Comparison of ENCODE assay signal across 1 cellular context in the genomic region with DNA sequence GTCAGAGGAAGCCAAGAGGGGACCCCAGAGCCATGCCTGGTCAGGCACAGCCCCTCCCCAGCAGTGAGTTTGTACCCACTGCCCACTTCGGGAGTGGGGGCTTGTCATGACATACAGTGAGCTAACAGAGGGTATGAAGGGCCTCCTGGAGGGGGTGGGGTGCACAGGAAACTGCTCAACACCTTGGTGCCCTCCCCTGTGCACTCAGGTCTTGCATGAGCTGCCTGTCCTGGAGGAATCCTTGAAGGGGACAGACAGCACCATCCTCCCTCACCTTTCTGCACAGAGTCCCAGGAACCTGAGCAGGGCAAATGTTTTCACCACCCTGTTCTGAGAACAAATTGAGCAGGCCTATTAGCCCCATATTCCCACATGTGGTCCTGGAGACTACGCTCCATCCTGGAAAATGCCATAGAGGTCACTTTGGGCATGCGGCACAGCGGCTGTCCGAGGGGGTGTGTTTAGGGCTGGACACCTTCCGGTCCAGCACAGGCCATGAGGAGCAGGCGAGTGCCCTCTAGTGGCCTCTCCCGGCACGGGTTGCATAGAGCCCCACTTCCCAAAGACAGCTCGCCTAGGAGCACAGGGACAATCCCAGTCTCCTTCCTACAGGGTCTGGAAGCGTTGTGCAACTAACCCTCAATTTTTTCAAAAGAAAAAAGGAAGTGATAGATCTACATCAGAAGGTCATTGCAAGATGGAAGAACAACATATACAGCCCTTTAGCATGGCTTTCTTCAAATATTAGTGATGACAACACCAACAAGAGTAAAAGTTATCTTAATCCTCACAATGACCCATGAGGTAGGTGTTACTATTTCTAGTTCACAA.
A peak's percentile ranks its signal among the peaks of the same experiment; 100 is the strongest.
TF ChIP-seq lines count a peak whose summit lies in the region.

No MANE protein-coding gene starts in this region.

TF ChIP-seq in WTC11, 78 proteins besides CTCF, POLR2A, EP300 and RAD21 (continued from another document):
- TF ChIP-seq, protein P1, sequence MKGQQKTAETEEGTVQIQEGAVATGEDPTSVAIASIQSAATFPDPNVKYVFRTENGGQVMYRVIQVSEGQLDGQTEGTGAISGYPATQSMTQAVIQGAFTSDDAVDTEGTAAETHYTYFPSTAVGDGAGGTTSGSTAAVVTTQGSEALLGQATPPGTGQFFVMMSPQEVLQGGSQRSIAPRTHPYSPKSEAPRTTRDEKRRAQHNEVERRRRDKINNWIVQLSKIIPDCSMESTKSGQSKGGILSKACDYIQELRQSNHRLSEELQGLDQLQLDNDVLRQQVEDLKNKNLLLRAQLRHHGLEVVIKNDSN (CRISPR knock-in tag; IDR thresholded peaks at IDR 0.05): peak; percentile 30; the same call in 1 of the 2 replicates
- TF ChIP-seq EMX1 (CRISPR knock-in tag; IDR thresholded peaks at IDR 0.05) (no peak), IRF2 (CRISPR knock-in tag; IDR thresholded peaks at IDR 0.05; ENCODE audit: borderline replicate concordance, low read depth) (no peak), HMGA2 (CRISPR knock-in tag; IDR thresholded peaks at IDR 0.05) (no peak), CBFB (CRISPR knock-in tag; IDR thresholded peaks at IDR 0.05; ENCODE audit: low read depth) (no peak), FOXP1 (CRISPR knock-in tag; IDR thresholded peaks at IDR 0.05; ENCODE audit: borderline replicate concordance) (peak; percentile 60; the same call in 1 of the 2 replicates), NFE2L1 (CRISPR knock-in tag; IDR thresholded peaks at IDR 0.05) (no peak), ETV6 (CRISPR knock-in tag; IDR thresholded peaks at IDR 0.05) (0 out of 2 replicates have a peak, but pooled peaks have one; percentile 52), ZNF396 (CRISPR knock-in tag; IDR thresholded peaks at IDR 0.05; ENCODE audit: borderline replicate concordance) (no peak), MYBL2 (CRISPR knock-in tag; IDR thresholded peaks at IDR 0.05) (no peak), TEAD1 (CRISPR knock-in tag; IDR thresholded peaks at IDR 0.05) (peak; percentile 23; the same call in 1 of the 2 replicates), GABPB1 (CRISPR knock-in tag; IDR thresholded peaks at IDR 0.05) (peak; percentile 93), ZNF671 (CRISPR knock-in tag; IDR thresholded peaks at IDR 0.05) (no peak), ZNF423 (CRISPR knock-in tag; IDR thresholded peaks at IDR 0.05) (no peak), FOXK1 (CRISPR knock-in tag; IDR thresholded peaks at IDR 0.05) (peak; percentile 68)
- TF ChIP-seq, protein P2, sequence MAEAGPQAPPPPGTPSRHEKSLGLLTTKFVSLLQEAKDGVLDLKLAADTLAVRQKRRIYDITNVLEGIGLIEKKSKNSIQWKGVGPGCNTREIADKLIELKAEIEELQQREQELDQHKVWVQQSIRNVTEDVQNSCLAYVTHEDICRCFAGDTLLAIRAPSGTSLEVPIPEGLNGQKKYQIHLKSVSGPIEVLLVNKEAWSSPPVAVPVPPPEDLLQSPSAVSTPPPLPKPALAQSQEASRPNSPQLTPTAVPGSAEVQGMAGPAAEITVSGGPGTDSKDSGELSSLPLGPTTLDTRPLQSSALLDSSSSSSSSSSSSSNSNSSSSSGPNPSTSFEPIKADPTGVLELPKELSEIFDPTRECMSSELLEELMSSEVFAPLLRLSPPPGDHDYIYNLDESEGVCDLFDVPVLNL (CRISPR knock-in tag; IDR thresholded peaks at IDR 0.05; ENCODE audit: borderline replicate concordance, low read depth): no peak
- TF ChIP-seq, protein P3, sequence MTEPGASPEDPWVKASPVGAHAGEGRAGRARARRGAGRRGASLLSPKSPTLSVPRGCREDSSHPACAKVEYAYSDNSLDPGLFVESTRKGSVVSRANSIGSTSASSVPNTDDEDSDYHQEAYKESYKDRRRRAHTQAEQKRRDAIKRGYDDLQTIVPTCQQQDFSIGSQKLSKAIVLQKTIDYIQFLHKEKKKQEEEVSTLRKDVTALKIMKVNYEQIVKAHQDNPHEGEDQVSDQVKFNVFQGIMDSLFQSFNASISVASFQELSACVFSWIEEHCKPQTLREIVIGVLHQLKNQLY (CRISPR knock-in tag; IDR thresholded peaks at IDR 0.05): no peak
- TF ChIP-seq, protein P4, sequence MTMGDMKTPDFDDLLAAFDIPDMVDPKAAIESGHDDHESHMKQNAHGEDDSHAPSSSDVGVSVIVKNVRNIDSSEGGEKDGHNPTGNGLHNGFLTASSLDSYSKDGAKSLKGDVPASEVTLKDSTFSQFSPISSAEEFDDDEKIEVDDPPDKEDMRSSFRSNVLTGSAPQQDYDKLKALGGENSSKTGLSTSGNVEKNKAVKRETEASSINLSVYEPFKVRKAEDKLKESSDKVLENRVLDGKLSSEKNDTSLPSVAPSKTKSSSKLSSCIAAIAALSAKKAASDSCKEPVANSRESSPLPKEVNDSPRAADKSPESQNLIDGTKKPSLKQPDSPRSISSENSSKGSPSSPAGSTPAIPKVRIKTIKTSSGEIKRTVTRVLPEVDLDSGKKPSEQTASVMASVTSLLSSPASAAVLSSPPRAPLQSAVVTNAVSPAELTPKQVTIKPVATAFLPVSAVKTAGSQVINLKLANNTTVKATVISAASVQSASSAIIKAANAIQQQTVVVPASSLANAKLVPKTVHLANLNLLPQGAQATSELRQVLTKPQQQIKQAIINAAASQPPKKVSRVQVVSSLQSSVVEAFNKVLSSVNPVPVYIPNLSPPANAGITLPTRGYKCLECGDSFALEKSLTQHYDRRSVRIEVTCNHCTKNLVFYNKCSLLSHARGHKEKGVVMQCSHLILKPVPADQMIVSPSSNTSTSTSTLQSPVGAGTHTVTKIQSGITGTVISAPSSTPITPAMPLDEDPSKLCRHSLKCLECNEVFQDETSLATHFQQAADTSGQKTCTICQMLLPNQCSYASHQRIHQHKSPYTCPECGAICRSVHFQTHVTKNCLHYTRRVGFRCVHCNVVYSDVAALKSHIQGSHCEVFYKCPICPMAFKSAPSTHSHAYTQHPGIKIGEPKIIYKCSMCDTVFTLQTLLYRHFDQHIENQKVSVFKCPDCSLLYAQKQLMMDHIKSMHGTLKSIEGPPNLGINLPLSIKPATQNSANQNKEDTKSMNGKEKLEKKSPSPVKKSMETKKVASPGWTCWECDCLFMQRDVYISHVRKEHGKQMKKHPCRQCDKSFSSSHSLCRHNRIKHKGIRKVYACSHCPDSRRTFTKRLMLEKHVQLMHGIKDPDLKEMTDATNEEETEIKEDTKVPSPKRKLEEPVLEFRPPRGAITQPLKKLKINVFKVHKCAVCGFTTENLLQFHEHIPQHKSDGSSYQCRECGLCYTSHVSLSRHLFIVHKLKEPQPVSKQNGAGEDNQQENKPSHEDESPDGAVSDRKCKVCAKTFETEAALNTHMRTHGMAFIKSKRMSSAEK (CRISPR knock-in tag; IDR thresholded peaks at IDR 0.05; ENCODE audit: borderline replicate concordance): 0 out of 2 replicates have a peak, but pooled peaks have one; percentile 64
- TF ChIP-seq, protein P5, sequence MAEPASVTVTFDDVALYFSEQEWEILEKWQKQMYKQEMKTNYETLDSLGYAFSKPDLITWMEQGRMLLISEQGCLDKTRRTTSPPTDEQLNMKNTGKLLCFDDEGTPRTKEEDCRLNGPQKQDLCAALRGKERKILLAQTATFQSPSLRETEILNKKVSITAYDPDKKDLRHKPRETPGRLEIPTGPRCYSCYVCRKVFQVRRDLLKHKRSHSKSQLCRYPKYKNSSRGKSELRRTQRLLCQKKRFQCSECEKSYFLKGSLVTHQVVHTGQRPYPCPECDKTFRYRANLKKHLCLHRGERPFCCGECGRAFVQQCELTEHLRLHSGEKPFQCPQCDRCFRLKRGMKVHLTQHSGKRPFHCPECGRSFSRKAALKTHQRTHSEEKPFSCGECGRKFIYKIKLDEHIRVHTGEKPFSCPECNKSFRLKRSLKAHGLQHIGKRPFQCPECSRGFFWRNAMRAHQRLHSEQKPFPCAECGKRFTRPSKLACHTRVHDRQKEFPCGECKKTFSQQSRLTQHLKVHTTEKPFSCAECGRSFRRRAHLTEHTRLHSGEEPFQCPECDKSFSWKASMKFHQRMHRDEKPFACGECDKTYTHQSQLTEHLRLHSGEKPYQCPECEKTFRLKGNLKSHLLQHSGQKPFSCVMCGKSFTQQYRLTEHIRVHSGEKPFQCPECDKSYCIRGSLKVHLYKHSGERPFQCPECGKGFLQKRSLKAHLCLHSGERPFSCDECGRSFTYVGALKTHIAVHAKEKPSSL (CRISPR knock-in tag; conservative IDR thresholded peaks at IDR 0.05): no peak
- TF ChIP-seq, protein P6, sequence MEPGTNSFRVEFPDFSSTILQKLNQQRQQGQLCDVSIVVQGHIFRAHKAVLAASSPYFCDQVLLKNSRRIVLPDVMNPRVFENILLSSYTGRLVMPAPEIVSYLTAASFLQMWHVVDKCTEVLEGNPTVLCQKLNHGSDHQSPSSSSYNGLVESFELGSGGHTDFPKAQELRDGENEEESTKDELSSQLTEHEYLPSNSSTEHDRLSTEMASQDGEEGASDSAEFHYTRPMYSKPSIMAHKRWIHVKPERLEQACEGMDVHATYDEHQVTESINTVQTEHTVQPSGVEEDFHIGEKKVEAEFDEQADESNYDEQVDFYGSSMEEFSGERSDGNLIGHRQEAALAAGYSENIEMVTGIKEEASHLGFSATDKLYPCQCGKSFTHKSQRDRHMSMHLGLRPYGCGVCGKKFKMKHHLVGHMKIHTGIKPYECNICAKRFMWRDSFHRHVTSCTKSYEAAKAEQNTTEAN (CRISPR knock-in tag; IDR thresholded peaks at IDR 0.05): 0 out of 2 replicates have a peak, but pooled peaks have one; percentile 51
- TF ChIP-seq, protein P7, sequence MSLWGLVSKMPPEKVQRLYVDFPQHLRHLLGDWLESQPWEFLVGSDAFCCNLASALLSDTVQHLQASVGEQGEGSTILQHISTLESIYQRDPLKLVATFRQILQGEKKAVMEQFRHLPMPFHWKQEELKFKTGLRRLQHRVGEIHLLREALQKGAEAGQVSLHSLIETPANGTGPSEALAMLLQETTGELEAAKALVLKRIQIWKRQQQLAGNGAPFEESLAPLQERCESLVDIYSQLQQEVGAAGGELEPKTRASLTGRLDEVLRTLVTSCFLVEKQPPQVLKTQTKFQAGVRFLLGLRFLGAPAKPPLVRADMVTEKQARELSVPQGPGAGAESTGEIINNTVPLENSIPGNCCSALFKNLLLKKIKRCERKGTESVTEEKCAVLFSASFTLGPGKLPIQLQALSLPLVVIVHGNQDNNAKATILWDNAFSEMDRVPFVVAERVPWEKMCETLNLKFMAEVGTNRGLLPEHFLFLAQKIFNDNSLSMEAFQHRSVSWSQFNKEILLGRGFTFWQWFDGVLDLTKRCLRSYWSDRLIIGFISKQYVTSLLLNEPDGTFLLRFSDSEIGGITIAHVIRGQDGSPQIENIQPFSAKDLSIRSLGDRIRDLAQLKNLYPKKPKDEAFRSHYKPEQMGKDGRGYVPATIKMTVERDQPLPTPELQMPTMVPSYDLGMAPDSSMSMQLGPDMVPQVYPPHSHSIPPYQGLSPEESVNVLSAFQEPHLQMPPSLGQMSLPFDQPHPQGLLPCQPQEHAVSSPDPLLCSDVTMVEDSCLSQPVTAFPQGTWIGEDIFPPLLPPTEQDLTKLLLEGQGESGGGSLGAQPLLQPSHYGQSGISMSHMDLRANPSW (CRISPR knock-in tag; conservative IDR thresholded peaks at IDR 0.05; ENCODE audit: low read depth): no peak
- TF ChIP-seq, protein P8, sequence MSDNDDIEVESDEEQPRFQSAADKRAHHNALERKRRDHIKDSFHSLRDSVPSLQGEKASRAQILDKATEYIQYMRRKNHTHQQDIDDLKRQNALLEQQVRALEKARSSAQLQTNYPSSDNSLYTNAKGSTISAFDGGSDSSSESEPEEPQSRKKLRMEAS (CRISPR knock-in tag; IDR thresholded peaks at IDR 0.05): peak; percentile 84
- TF ChIP-seq, protein P9, sequence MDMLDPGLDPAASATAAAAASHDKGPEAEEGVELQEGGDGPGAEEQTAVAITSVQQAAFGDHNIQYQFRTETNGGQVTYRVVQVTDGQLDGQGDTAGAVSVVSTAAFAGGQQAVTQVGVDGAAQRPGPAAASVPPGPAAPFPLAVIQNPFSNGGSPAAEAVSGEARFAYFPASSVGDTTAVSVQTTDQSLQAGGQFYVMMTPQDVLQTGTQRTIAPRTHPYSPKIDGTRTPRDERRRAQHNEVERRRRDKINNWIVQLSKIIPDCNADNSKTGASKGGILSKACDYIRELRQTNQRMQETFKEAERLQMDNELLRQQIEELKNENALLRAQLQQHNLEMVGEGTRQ (CRISPR knock-in tag; IDR thresholded peaks at IDR 0.05): peak; percentile 31
- TF ChIP-seq, protein P10, sequence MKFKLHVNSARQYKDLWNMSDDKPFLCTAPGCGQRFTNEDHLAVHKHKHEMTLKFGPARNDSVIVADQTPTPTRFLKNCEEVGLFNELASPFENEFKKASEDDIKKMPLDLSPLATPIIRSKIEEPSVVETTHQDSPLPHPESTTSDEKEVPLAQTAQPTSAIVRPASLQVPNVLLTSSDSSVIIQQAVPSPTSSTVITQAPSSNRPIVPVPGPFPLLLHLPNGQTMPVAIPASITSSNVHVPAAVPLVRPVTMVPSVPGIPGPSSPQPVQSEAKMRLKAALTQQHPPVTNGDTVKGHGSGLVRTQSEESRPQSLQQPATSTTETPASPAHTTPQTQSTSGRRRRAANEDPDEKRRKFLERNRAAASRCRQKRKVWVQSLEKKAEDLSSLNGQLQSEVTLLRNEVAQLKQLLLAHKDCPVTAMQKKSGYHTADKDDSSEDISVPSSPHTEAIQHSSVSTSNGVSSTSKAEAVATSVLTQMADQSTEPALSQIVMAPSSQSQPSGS (CRISPR knock-in tag; IDR thresholded peaks at IDR 0.05; ENCODE audit: borderline replicate concordance, low read depth): no peak
